ENCODE assay signal across 8 cellular contexts in the genomic region with DNA sequence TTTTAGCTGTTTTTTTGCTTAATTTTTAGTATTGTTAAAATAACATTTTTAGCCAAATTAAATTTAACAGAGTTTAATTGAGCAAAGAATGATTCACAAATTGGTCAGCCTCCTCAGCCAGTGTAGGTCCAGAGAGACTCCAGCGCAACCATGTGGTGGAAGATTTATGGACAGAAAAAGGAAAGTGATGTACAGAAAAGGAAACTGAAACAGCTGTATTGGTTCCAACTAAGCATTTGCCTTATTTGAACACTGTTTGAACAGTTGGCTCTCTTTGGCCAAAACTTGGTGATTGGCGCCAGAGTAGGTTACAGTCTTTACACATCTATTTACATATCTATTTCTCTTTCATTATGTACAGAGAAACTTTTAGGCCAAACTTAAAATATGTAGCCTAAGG. TPM values are rescaled to one million over a fixed set of nuclear protein-coding genes. Genes with fewer than 3 reads are reported as not detected.
DNase-seq lines count a peak whose midpoint lies in the region; ATAC-seq and FAIRE-seq lines count a peak whose summit lies in the region.

No MANE protein-coding gene starts in this region.

- H4K8ac ChIP-seq in trophoblast cell (ENCODE audit: low read depth, low read length) = no peak overlapping the region

- CTCF ChIA-PET in activated naive CD4-positive, alpha-beta T cell treated with anti-CD3 and anti-CD28 coated beads for 36 hours (lab: Charles Lee) = interaction anchor here (0.8 to 1.2 kb wide), 6 partner anchors 12 to 613 kb away, joined by 3 to 4 read pairs (median 3); partner anchors contain the start of gene RPS6KC1

- H3K4me1 ChIP-seq in trophoblast cell (ENCODE audit: control insufficient read depth in 1 of 2, insufficient read depth in 2 of 2, low read length in 2 of 2) = no peaks in the 10 kb centered on the region

- H3K27me3 ChIP-seq in trophoblast cell (ENCODE audit: insufficient read depth, low read length) = no peaks in the 10 kb centered on the region

- no peak overlapping the region for H3K9ac ChIP-seq in trophoblast cell (ENCODE audit: low read length)

- no peak overlapping the region for H3K14ac ChIP-seq in trophoblast cell (ENCODE audit: low read length)

- H2AFZ ChIP-seq in trophoblast cell (ENCODE audit: insufficient read depth, low read length, poor library complexity) = no peak overlapping the region

- ATAC-seq in GM21737 (IDR thresholded peaks at IDR 0.05; ENCODE audit: unreplicated experiment) (peak; percentile 90), sciatic nerve (no peak)

- no peaks in the 10 kb centered on the region for H3K79me1 ChIP-seq in trophoblast cell (ENCODE audit: low read length)

- H3K36me3 ChIP-seq in trophoblast cell (ENCODE audit: control insufficient read depth in 1 of 2, insufficient read depth in 2 of 2, low read length in 2 of 2) = no peaks in the 10 kb centered on the region

- no peaks in the 10 kb centered on the region for H3K9me3 ChIP-seq in trophoblast cell (ENCODE audit: insufficient read depth, low read depth, low read length)

- H3K27ac ChIP-seq in trophoblast cell (ENCODE audit: low read depth, low read length) = no peak overlapping the region

- DNase-seq in activated naive CD4-positive, alpha-beta T cell treated with anti-CD3 and anti-CD28 coated beads for 36 hours = peak; percentile 60
- DNase-seq in activated naive CD4-positive, alpha-beta T cell (lab: John Stamatoyannopoulos, UW) = no peak
- DNase-seq in HTR-8/SVneo (ENCODE audit: insufficient read length, low spot score) (peak; percentile 19), UCSD-AML1 (lab: John Stamatoyannopoulos, UW; ENCODE audit: unreplicated experiment) (peak; percentile 18), kidney tubule cell (ENCODE audit: low spot score) (peak; percentile 37), trophoblast cell (no peak), sciatic nerve (ENCODE audit: low spot score) (no peak)

- H3K27ac Mint-ChIP-seq in activated naive CD4-positive, alpha-beta T cell treated with anti-CD3 and anti-CD28 coated beads for 36 hours = no peak overlapping the region

- peaks cover 13% of the 10 kb centered on the region for H3K4me1 Mint-ChIP-seq in activated naive CD4-positive, alpha-beta T cell treated with anti-CD3 and anti-CD28 coated beads for 36 hours (ENCODE audit: low read depth)

- intact Hi-C loops in activated naive CD4-positive, alpha-beta T cell treated with anti-CD3 and anti-CD28 coated beads for 36 hours (cut with micrococcal nuclease) = loop anchor here (1.0 kb wide), 6 partner anchors 11 to 474 kb away; partner anchors contain the start of genes ANGEL2 and RPS6KC1
- intact Hi-C loops in sciatic nerve (cut with DNase I) = no loop called here

- no peaks in the 10 kb centered on the region for H3K27me3 Mint-ChIP-seq in activated naive CD4-positive, alpha-beta T cell treated with anti-CD3 and anti-CD28 coated beads for 36 hours (ENCODE audit: low read depth)

- H3K4me3 Mint-ChIP-seq in activated naive CD4-positive, alpha-beta T cell treated with anti-CD3 and anti-CD28 coated beads for 36 hours = no peak overlapping the region

- H3K23ac ChIP-seq in trophoblast cell (ENCODE audit: low read length) = no peak overlapping the region

- no peak overlapping the region for H3K18ac ChIP-seq in trophoblast cell (ENCODE audit: low read length)

- H2BK5ac ChIP-seq in trophoblast cell (ENCODE audit: low read depth, low read length, poor library complexity) = no peak overlapping the region

- H2BK120ac ChIP-seq in trophoblast cell (ENCODE audit: insufficient read depth, low read length, poor library complexity) = no peak overlapping the region

- WGBS in trophoblast cell (ENCODE audit: extremely low coverage, insufficient coverage, insufficient read length) = no CpG with 5 or more reads among the region's 2 CpGs

- no peak overlapping the region for H2BK12ac ChIP-seq in trophoblast cell (ENCODE audit: low read length)

- no peak overlapping the region for H3K4ac ChIP-seq in trophoblast cell (ENCODE audit: low read depth, low read length)

- no peak overlapping the region for H3K4me2 ChIP-seq in trophoblast cell (ENCODE audit: low read length)

- H4K12ac ChIP-seq in trophoblast cell (ENCODE audit: low read depth, low read length) = no peak overlapping the region

- H4K91ac ChIP-seq in trophoblast cell (ENCODE audit: low read depth, low read length) = no peak overlapping the region

- peaks cover 2% of the 10 kb centered on the region for H3K36me3 Mint-ChIP-seq in activated naive CD4-positive, alpha-beta T cell treated with anti-CD3 and anti-CD28 coated beads for 36 hours (ENCODE audit: low read depth)

- no peak overlapping the region for H2AK5ac ChIP-seq in trophoblast cell (ENCODE audit: low read length)

- no peak for FAIRE-seq in HTR-8/SVneo (lab: Jason Lieb, UNC)

- H3K4me3 ChIP-seq in trophoblast cell (ENCODE audit: low read depth, low read length) = no peak overlapping the region

- H3K79me2 ChIP-seq in trophoblast cell (ENCODE audit: control insufficient read depth, insufficient read depth, low read length, poor library complexity) = no peaks in the 10 kb centered on the region

- no peaks in the 10 kb centered on the region for H3K9me3 Mint-ChIP-seq in activated naive CD4-positive, alpha-beta T cell treated with anti-CD3 and anti-CD28 coated beads for 36 hours

RNA-seq across cellular contexts. Expression of gene RPS6KC1, which starts 19.4 kb away (rescaled TPM):
- total RNA-seq in activated naive CD4-positive, alpha-beta T cell treated with anti-CD3 and anti-CD28 coated beads for 36 hours = 1 to 10 TPM; 5.4 to 6.1 TPM
- 7.2 and 8.0 TPM in 2 replicates for polyA plus RNA-seq in trophoblast cell (2013)
- 27.4 TPM for total RNA-seq in sciatic nerve

RNA-seq across cellular contexts. Expression of gene ANGEL2, which starts 54.7 kb away (rescaled TPM):
- 10 to 100 TPM; 39.5 to 42.9 TPM for total RNA-seq in activated naive CD4-positive, alpha-beta T cell treated with anti-CD3 and anti-CD28 coated beads for 36 hours
- 14.9 and 15.7 TPM in 2 replicates for polyA plus RNA-seq in trophoblast cell (2013)
- total RNA-seq in sciatic nerve = 45.9 TPM

Comparison
In these comparisons a context has a peak if more than half of its experiments do, and no peak if none do; other contexts are left out.
1. DNase-seq: peak in activated naive CD4-positive, alpha-beta T cell treated with anti-CD3 and anti-CD28 coated beads for 36 hours (single experiment), HTR-8/SVneo (single experiment), UCSD-AML1 (single experiment) and kidney tubule cell (single experiment); none in activated naive CD4-positive, alpha-beta T cell (0 of 4), trophoblast cell (0 of 2) and sciatic nerve (single experiment).